Comparison of ENCODE assay signal across 6 cellular contexts in the genomic region with DNA sequence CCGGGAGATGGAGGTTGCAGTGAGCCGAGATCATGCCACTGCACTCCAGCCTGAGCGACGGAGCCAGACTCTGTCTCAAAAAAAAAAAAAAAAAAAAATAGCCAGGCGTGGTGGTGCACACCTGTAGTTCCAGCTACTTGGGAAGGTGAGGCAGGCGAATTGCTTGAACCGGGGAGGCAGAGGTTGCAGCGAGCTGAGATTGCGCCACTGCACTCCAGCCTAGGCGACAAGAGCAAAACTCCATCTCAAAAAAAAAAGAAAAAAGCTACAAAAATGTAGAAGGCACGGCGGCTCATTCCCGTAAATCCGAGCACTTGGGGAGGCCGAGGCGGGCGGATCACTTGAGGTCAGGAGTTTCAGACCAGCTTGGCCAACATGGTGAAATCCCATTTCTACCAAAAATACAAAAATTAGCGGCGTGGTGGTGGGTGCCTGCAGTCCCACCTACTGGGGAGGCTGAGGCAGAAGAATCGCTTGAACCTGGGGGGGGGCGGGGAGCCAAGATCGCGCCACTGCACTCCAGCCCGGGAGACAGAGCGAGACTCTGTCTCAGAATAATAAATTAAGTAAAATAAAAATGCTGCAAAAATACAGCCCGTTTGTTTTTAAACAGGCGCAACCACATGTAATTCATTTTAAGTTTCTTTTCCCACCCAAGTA. TPM values are rescaled to one million over a fixed set of nuclear protein-coding genes. Genes with fewer than 3 reads are reported as not detected.
DNase-seq lines count a peak whose midpoint lies in the region; TF ChIP-seq lines count a peak whose summit lies in the region.
"Not testable (repeated sequence)": the region's sequence is repeated elsewhere in the genome, so short reads cannot be mapped to it uniquely, and the experiment has no call there.
"Had no signal": no experiment of that assay in that cellular context is flagged by ENCODE, and none has a peak within 500 bp of the region (broad histone marks: within the 10 kb centered on the region; RNA-seq: fewer than 3 reads in every experiment).

No MANE protein-coding gene starts in this region.

- WGBS in trophoblast cell (ENCODE audit: extremely low coverage, insufficient coverage, insufficient read length), result no CpG with 5 or more reads among the region's 27 CpGs

- not testable (repeated sequence) for H4K91ac ChIP-seq in trophoblast cell (ENCODE audit: low read depth, low read length)

- intact Hi-C loops in activated CD4-positive, alpha-beta T cell treated with anti-CD3 and anti-CD28 coated beads, Interleukin-2, amount 10 ng/mL, durations not matched to agents 24 days and 14 days (cut with micrococcal nuclease), result loop anchor here (2.0 to 5.0 kb wide), 2 partner anchors 37 to 111 kb away; partner anchors contain the start of gene TPRN
- intact Hi-C loops in colonic mucosa (cut with DNase I), result not testable (repeated sequence)

- H3K4me1 ChIP-seq in colonic mucosa (peaks cover 36% of the 10 kb centered on the region), trophoblast cell (ENCODE audit: control insufficient read depth in 1 of 2, insufficient read depth in 2 of 2, low read length in 2 of 2) (peaks cover 16 to 23% of the 10 kb centered on the region in 2 experiments)
- H3K4me1 ChIP-seq in iPS-20b (ENCODE audit: insufficient read depth, low read length), result not testable (repeated sequence)

- H3K27me3 ChIP-seq in colonic mucosa; iPS-20b (ENCODE audit: insufficient read depth, low read length); trophoblast cell (ENCODE audit: insufficient read depth, low read length): not testable (repeated sequence)

- H3K23ac ChIP-seq in trophoblast cell (ENCODE audit: low read length), result not testable (repeated sequence)

- H3K4me2 ChIP-seq in trophoblast cell (ENCODE audit: low read length), result peak overlapping the region; percentile 79

- H3K4me3 ChIP-seq in colonic mucosa (peak overlapping the region; percentile 67), iPS-20b (ENCODE audit: low read length) (peak overlapping the region; percentile 85)
- H3K4me3 ChIP-seq in trophoblast cell (ENCODE audit: low read depth, low read length), result not testable (repeated sequence)

- H3K9ac ChIP-seq in colonic mucosa (ENCODE audit: low read depth in 2 of 2, low read length in 2 of 2) (peak overlapping the region; percentile 78 to 91), iPS-20b (ENCODE audit: low read depth, low read length) (peak overlapping the region; percentile 86; the same call in 1 of the 2 replicates)
- H3K9ac ChIP-seq in trophoblast cell (ENCODE audit: low read length), result not testable (repeated sequence)

- H2AFZ ChIP-seq in trophoblast cell (ENCODE audit: insufficient read depth, low read length, poor library complexity), result not testable (repeated sequence)

- H3K36me3 Mint-ChIP-seq in HFFc6 (ENCODE audit: low read depth), result peaks cover 21% of the 10 kb centered on the region
- peaks cover 28% of the 10 kb centered on the region for H3K36me3 Mint-ChIP-seq in activated CD4-positive, alpha-beta T cell treated with anti-CD3 and anti-CD28 coated beads, Interleukin-2, amount 10 ng/mL, durations not matched to agents 24 days and 14 days (ENCODE audit: low read depth)

- not testable (repeated sequence) for H3K9me3 ChIP-seq in colonic mucosa; iPS-20b (ENCODE audit: insufficient read depth, low read depth, low read length); trophoblast cell (ENCODE audit: insufficient read depth, low read depth, low read length)

- H2BK5ac ChIP-seq in trophoblast cell (ENCODE audit: low read depth, low read length, poor library complexity), result not testable (repeated sequence)

- peaks cover 21% of the 10 kb centered on the region for H3K27me3 Mint-ChIP-seq in HFFc6 (ENCODE audit: insufficient read depth)
- not testable (repeated sequence) for H3K27me3 Mint-ChIP-seq in activated CD4-positive, alpha-beta T cell treated with anti-CD3 and anti-CD28 coated beads, Interleukin-2, amount 10 ng/mL, durations not matched to agents 24 days and 14 days

- peak overlapping the region; percentile 99 for H3K27ac ChIP-seq in colonic mucosa
- peak overlapping the region; percentile 46 for H3K27ac ChIP-seq in iPS-20b (ENCODE audit: low read length)
- peak overlapping the region; percentile 98 for H3K27ac ChIP-seq in trophoblast cell (ENCODE audit: low read depth, low read length)

- H3K14ac ChIP-seq in trophoblast cell (ENCODE audit: low read length), result not testable (repeated sequence)

- H3K79me2 ChIP-seq in trophoblast cell (ENCODE audit: control insufficient read depth, insufficient read depth, low read length, poor library complexity), result peaks cover 14% of the 10 kb centered on the region

- peak overlapping the region; percentile 93 for H3K27ac Mint-ChIP-seq in HFFc6
- peak overlapping the region; percentile 53 for H3K27ac Mint-ChIP-seq in activated CD4-positive, alpha-beta T cell treated with anti-CD3 and anti-CD28 coated beads, Interleukin-2, amount 10 ng/mL, durations not matched to agents 24 days and 14 days

- TF ChIP-seq CTCF in HFFc6 (IDR thresholded peaks at IDR 0.05); colonic mucosa (IDR thresholded peaks at IDR 0.05): not testable (repeated sequence)

- peaks cover 11% of the 10 kb centered on the region for H3K9me3 Mint-ChIP-seq in HFFc6
- not testable (repeated sequence) for H3K9me3 Mint-ChIP-seq in activated CD4-positive, alpha-beta T cell treated with anti-CD3 and anti-CD28 coated beads, Interleukin-2, amount 10 ng/mL, durations not matched to agents 24 days and 14 days

- H3K4ac ChIP-seq in trophoblast cell (ENCODE audit: low read depth, low read length), result not testable (repeated sequence)

- H3K36me3 ChIP-seq in colonic mucosa (peaks cover 10% of the 10 kb centered on the region), iPS-20b (ENCODE audit: insufficient read depth, low read depth, low read length) (peaks cover 21% of the 10 kb centered on the region), trophoblast cell (ENCODE audit: control insufficient read depth in 1 of 2, insufficient read depth in 2 of 2, low read length in 2 of 2) (peaks cover 22 to 24% of the 10 kb centered on the region in 2 experiments)

- not testable (repeated sequence) for H4K12ac ChIP-seq in trophoblast cell (ENCODE audit: low read depth, low read length)

- not testable (repeated sequence) for H4K8ac ChIP-seq in trophoblast cell (ENCODE audit: low read depth, low read length)

- not testable (repeated sequence) for DNase-seq in HFFc6; activated CD4-positive, alpha-beta T cell treated with anti-CD3 and anti-CD28 coated beads, Interleukin-2, amount 10 ng/mL, durations not matched to agents 24 days and 14 days; colonic mucosa
- peak in 1 of 2 donors; percentile 63 for DNase-seq in trophoblast cell

- H3K18ac ChIP-seq in trophoblast cell (ENCODE audit: low read length), result not testable (repeated sequence)

- H3K4me3 Mint-ChIP-seq in HFFc6, result peak overlapping the region; percentile 92
- H3K4me3 Mint-ChIP-seq in activated CD4-positive, alpha-beta T cell treated with anti-CD3 and anti-CD28 coated beads, Interleukin-2, amount 10 ng/mL, durations not matched to agents 24 days and 14 days, result peak overlapping the region; percentile 90

- not testable (repeated sequence) for H2AK5ac ChIP-seq in trophoblast cell (ENCODE audit: low read length)

- not testable (repeated sequence) for H2BK12ac ChIP-seq in trophoblast cell (ENCODE audit: low read length)

- not testable (repeated sequence) for H3K79me1 ChIP-seq in trophoblast cell (ENCODE audit: low read length)

- not testable (repeated sequence) for H2BK120ac ChIP-seq in trophoblast cell (ENCODE audit: insufficient read depth, low read length, poor library complexity)

- peaks cover 31% of the 10 kb centered on the region for H3K4me1 Mint-ChIP-seq in HFFc6 (ENCODE audit: low read depth)
- peaks cover 19% of the 10 kb centered on the region for H3K4me1 Mint-ChIP-seq in activated CD4-positive, alpha-beta T cell treated with anti-CD3 and anti-CD28 coated beads, Interleukin-2, amount 10 ng/mL, durations not matched to agents 24 days and 14 days

RNA-seq across cellular contexts. Expression of gene TUBB4B, which starts 1.4 kb away (rescaled TPM):
- total RNA-seq in HFFc6 (2021; fragmentation: NEBNext Ultra II Directional; extraction: Animal tissue kit (Norgen Biotek cat#: 25700)), result 100 to 1,000 TPM; 415 to 760 (median 681) TPM
- 292 and 299 TPM in 2 replicates for total RNA-seq in activated CD4-positive, alpha-beta T cell treated with anti-CD3 and anti-CD28 coated beads, Interleukin-2, amount 10 ng/mL, durations not matched to agents 24 days and 14 days
- total RNA-seq in colonic mucosa, result 100 to 1,000 TPM; 303 to 779 TPM
- 432 and 443 TPM in 2 replicates for polyA plus RNA-seq in trophoblast cell (2013)

RNA-seq across cellular contexts. Expression of gene SLC34A3, which starts 9.0 kb away (rescaled TPM):
- total RNA-seq in HFFc6 (2021; fragmentation: NEBNext Ultra II Directional; extraction: Animal tissue kit (Norgen Biotek cat#: 25700)), result not detected
- total RNA-seq in activated CD4-positive, alpha-beta T cell treated with anti-CD3 and anti-CD28 coated beads, Interleukin-2, amount 10 ng/mL, durations not matched to agents 24 days and 14 days, result not detected in 2 replicates
- total RNA-seq in colonic mucosa, result not detected
- polyA plus RNA-seq in trophoblast cell (2013), result not detected in 2 replicates
- total RNA-seq: lung microvascular endothelial cell had no signal

RNA-seq across cellular contexts. Expression of gene STPG3, which starts 11.4 kb away (rescaled TPM):
- not detected for total RNA-seq in HFFc6 (2021; fragmentation: NEBNext Ultra II Directional; extraction: Animal tissue kit (Norgen Biotek cat#: 25700))
- 0.54 and 0.99 TPM in 2 replicates for total RNA-seq in activated CD4-positive, alpha-beta T cell treated with anti-CD3 and anti-CD28 coated beads, Interleukin-2, amount 10 ng/mL, durations not matched to agents 24 days and 14 days
- total RNA-seq in colonic mucosa, result not detected
- polyA plus RNA-seq in trophoblast cell (2013), result not detected in 2 replicates
- total RNA-seq: lung microvascular endothelial cell had no signal

RNA-seq across cellular contexts. Expression of gene RNF224, which starts 12.4 kb away (rescaled TPM):
- total RNA-seq in HFFc6 (2021; fragmentation: NEBNext Ultra II Directional; extraction: Animal tissue kit (Norgen Biotek cat#: 25700)), result not detected
- not detected in 2 replicates for total RNA-seq in activated CD4-positive, alpha-beta T cell treated with anti-CD3 and anti-CD28 coated beads, Interleukin-2, amount 10 ng/mL, durations not matched to agents 24 days and 14 days
- not detected for total RNA-seq in colonic mucosa
- polyA plus RNA-seq in trophoblast cell (2013), result 0.06 TPM in 1 of 2 replicates, not detected in the other
- total RNA-seq: lung microvascular endothelial cell had no signal

RNA-seq across cellular contexts. Expression of gene CYSRT1, which starts 14.7 kb away (rescaled TPM):
- total RNA-seq in HFFc6 (2021; fragmentation: NEBNext Ultra II Directional; extraction: Animal tissue kit (Norgen Biotek cat#: 25700)), result under 1 TPM; 0.41 to 0.97 (median 0.68) TPM
- 0.54 and 0.68 TPM in 2 replicates for total RNA-seq in activated CD4-positive, alpha-beta T cell treated with anti-CD3 and anti-CD28 coated beads, Interleukin-2, amount 10 ng/mL, durations not matched to agents 24 days and 14 days
- total RNA-seq in colonic mucosa, result under 1 TPM in 1 of 2 donors, not detected in 1; 0.64 TPM
- 0.57 and 0.61 TPM in 2 replicates for polyA plus RNA-seq in trophoblast cell (2013)

Comparison
In these comparisons a context has a peak if more than half of its experiments do, and no peak if none do; other contexts are left out.
1. H3K27ac ChIP-seq: peak in every context shown above with its lines; median percentile 99 in colonic mucosa; 98 in trophoblast cell; 46 in iPS-20b.